15 cellular contexts compared by ENCODE assay signal in the genomic region with DNA sequence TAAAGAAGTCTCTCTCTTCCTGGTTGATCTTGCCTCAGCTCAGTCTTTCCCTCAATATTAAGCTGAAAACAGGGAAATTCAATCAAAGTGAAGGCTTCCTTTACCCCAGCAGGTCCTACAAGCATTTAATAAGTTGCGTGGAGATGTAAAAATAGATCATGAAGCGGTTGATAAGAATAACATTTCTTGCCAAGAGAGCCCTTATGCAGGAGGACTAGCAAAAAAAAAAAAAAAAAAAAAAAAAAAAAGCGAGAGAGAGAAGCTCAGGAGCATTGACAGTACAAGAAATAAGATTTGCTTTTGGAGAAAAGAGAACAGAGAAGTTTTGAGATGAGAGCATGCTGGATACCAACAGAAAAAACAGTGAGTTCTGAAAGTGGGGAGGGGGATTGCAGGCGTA.
"Had no signal": no experiment of that assay in that cellular context is flagged by ENCODE, and none has a peak within 500 bp of the region (broad histone marks: within the 10 kb centered on the region; RNA-seq: fewer than 3 reads in every experiment).

No MANE protein-coding gene starts in this region.

- H3K36me3 ChIP-seq: esophagus squamous epithelium, sigmoid colon had no signal

- H3K27ac ChIP-seq: body of pancreas, esophagus squamous epithelium, sigmoid colon had no signal

- ATAC-seq: activated CD4-positive, alpha-beta T cell treated with anti-CD3 and anti-CD28 coated beads for 36 hours; activated CD8-positive, alpha-beta memory T cell treated with anti-CD3 and anti-CD28 coated beads, Interleukin-2, amount 10 ng/mL, durations not matched to agents 7 days and 5 days; body of pancreas had no signal

- H3K4me1 ChIP-seq: body of pancreas had no signal

- H3K9me3 ChIP-seq: body of pancreas, esophagus squamous epithelium, sigmoid colon had no signal

- H3K4me3 ChIP-seq: body of pancreas, esophagus squamous epithelium, lung, sigmoid colon had no signal

- H3K27me3 ChIP-seq: sigmoid colon had no signal

- DNase-seq: activated CD4-positive, alpha-beta memory T cell treated with anti-CD3 and anti-CD28 coated beads for 36 hours; activated CD4-positive, alpha-beta T cell treated with anti-CD3 and anti-CD28 coated beads for 36 hours; activated CD8-positive, alpha-beta memory T cell treated with anti-CD3 and anti-CD28 coated beads, Interleukin-2, amount 10 ng/mL, durations not matched to agents 7 days and 5 days; activated T-cell treated with anti-CD3 and anti-CD28 coated beads, Interleukin-2, amount 50 U/mL, for 1 hour; body of pancreas; cortex of kidney; effector CD4-positive, alpha-beta T cell; esophagus squamous epithelium; left cardiac atrium; midbrain; sigmoid colon; stimulated activated CD4-positive, alpha-beta T cell treated with anti-CD3 and anti-CD28 coated beads, Interleukin-12 subunit alpha, Interleukin-12 subunit beta, amount 100 ng/mL, for 4 hours; stimulated activated CD4-positive, alpha-beta T cell treated with anti-CD3 and anti-CD28 coated beads, Interleukin-2, amount 100 ng/mL, for 24 hours; T-helper 1 cell had no signal
